ENCODE assay signal across 1 cellular context in genomic region chr6:151317995-151318365, GRCh38.
TF ChIP-seq lines count a peak whose summit lies in the region.

No MANE protein-coding gene starts in this region.

TF ChIP-seq in IMR-90, 13 proteins besides CTCF, POLR2A, EP300 and RAD21:
- TF ChIP-seq FOS (IDR thresholded peaks at IDR 0.05; ENCODE audit: low read depth, low read length): no peak
- TF ChIP-seq BHLHE40 (IDR thresholded peaks at IDR 0.05; ENCODE audit: low read depth, low read length): no peak
